In the genomic region with DNA sequence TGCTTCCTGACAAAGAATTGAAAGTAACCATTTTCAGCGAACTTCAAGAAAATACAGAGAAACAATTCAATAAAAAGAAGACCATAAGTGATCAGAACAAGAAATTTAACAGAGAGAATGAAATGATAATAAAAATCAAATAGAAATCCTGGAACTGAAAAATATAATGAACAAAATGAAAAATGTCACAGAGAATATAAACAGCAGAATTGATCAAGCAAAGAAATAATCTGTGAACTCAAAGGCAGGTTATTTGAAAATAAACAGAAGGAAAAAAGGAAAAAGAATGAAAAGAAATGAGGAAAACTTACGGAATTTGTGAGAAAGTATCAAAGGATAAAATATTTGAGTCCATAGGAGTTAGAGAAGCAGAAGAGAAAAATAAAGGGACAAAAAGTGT, we compare ENCODE assay signal across 29 cellular contexts.
"Had no signal": no experiment of that assay in that cellular context is flagged by ENCODE, and none has a peak within 500 bp of the region (broad histone marks: within the 10 kb centered on the region; RNA-seq: fewer than 3 reads in every experiment).

No MANE protein-coding gene starts in this region.

- H3K36me3 ChIP-seq: ovary, spleen, suprapubic skin, tibial artery, transverse colon, upper lobe of right lung, uterus had no signal

- ATAC-seq: naive thymus-derived CD4-positive, alpha-beta T cell; natural killer cell; psoas muscle; right cardiac atrium; sciatic nerve; stimulated activated effector memory CD8-positive, alpha-beta T cell treated with anti-CD3 and anti-CD28 coated beads, Interleukin-12 subunit alpha, Interleukin-12 subunit beta, amount 100 ng/mL, for 72 hours; stimulated activated naive CD8-positive, alpha-beta T cell treated with anti-CD3 and anti-CD28 coated beads, Interleukin-15, amount 100 ng/mL, for 72 hours; stimulated activated naive CD8-positive, alpha-beta T cell treated with anti-CD3 and anti-CD28 coated beads, Interleukin-15, Interleukin-2, amounts not matched to agents 100 U/mL and 50 U/mL, for 24 hours; upper lobe of right lung had no signal

- H3K4me1 Mint-ChIP-seq: naive thymus-derived CD4-positive, alpha-beta T cell; nephron; neural progenitor cell; stimulated activated effector memory CD8-positive, alpha-beta T cell treated with anti-CD3 and anti-CD28 coated beads, Interleukin-12 subunit alpha, Interleukin-12 subunit beta, amount 100 ng/mL, for 72 hours; stimulated activated naive CD8-positive, alpha-beta T cell treated with anti-CD3 and anti-CD28 coated beads, Interleukin-15, amount 100 ng/mL, for 72 hours had no signal

- H3K4me3 Mint-ChIP-seq: naive thymus-derived CD4-positive, alpha-beta T cell; natural killer cell; nephron; neural progenitor cell; stimulated activated effector memory CD8-positive, alpha-beta T cell treated with anti-CD3 and anti-CD28 coated beads, Interleukin-12 subunit alpha, Interleukin-12 subunit beta, amount 100 ng/mL, for 72 hours; stimulated activated naive CD8-positive, alpha-beta T cell treated with anti-CD3 and anti-CD28 coated beads, Interleukin-15, amount 100 ng/mL, for 72 hours; type B pancreatic cell had no signal

- H3K4me3 ChIP-seq: neural progenitor cell, ovary, psoas muscle, skin epidermis, smooth muscle cell, spleen, suprapubic skin, testis, tibial artery, transverse colon, upper lobe of right lung, uterus had no signal

- H3K27ac Mint-ChIP-seq: natural killer cell; nephron; neural progenitor cell; progenitor cell of endocrine pancreas; stimulated activated effector memory CD8-positive, alpha-beta T cell treated with anti-CD3 and anti-CD28 coated beads, Interleukin-12 subunit alpha, Interleukin-12 subunit beta, amount 100 ng/mL, for 72 hours; stimulated activated naive CD8-positive, alpha-beta T cell treated with anti-CD3 and anti-CD28 coated beads, Interleukin-15, amount 100 ng/mL, for 72 hours; type B pancreatic cell had no signal

- H3K4me2 ChIP-seq: neural progenitor cell, smooth muscle cell had no signal

- H3K27me3 Mint-ChIP-seq: progenitor cell of endocrine pancreas, type B pancreatic cell had no signal

- H3K27ac ChIP-seq: neural progenitor cell, ovary, parathyroid adenoma, psoas muscle, skin epidermis, spleen, suprapubic skin, testis, tibial artery, transverse colon, upper lobe of right lung, uterus had no signal

- DNase-seq: naive thymus-derived CD4-positive, alpha-beta T cell; natural killer cell; occipital lobe; ovary; psoas muscle; right cardiac atrium; spleen; stimulated activated CD4-positive, alpha-beta T cell treated with anti-CD3 and anti-CD28 coated beads, Interleukin-12 subunit alpha, Interleukin-12 subunit beta, amount 100 ng/mL, for 4 hours; stimulated activated CD4-positive, alpha-beta T cell treated with anti-CD3 and anti-CD28 coated beads, Interleukin-1b, Interleukin-23, amount 100 ng/mL, for 48 hours; stimulated activated CD4-positive, alpha-beta T cell treated with anti-CD3 and anti-CD28 coated beads, Interleukin-4, amount 100 ng/mL, for 24 hours; stimulated activated naive CD4-positive, alpha-beta T cell; stimulated activated naive CD8-positive, alpha-beta T cell treated with anti-CD3 and anti-CD28 coated beads, Interleukin-15, amount 100 ng/mL, for 72 hours; stimulated activated naive CD8-positive, alpha-beta T cell treated with anti-CD3 and anti-CD28 coated beads, Interleukin-15, Interleukin-2, amounts not matched to agents 100 U/mL and 50 U/mL, for 24 hours; substantia nigra; testis; tibial artery; transverse colon; upper lobe of right lung; uterus had no signal

- H2AFZ ChIP-seq: neural progenitor cell, parathyroid adenoma had no signal

- H3K36me3 Mint-ChIP-seq: stimulated activated effector memory CD8-positive, alpha-beta T cell treated with anti-CD3 and anti-CD28 coated beads, Interleukin-12 subunit alpha, Interleukin-12 subunit beta, amount 100 ng/mL, for 72 hours; type B pancreatic cell had no signal

- H3K27me3 ChIP-seq: neural progenitor cell, ovary, suprapubic skin, testis, tibial artery, transverse colon, upper lobe of right lung, uterus had no signal

- H3K79me2 ChIP-seq: parathyroid adenoma had no signal

- H3K4me1 ChIP-seq: neural progenitor cell, parathyroid adenoma, psoas muscle, spleen, suprapubic skin, testis, tibial artery, transverse colon, upper lobe of right lung, uterus had no signal

- H3K9ac ChIP-seq: neural progenitor cell, parathyroid adenoma had no signal

- H3K9me3 ChIP-seq: testis, upper lobe of right lung had no signal
